In genomic region chr2:127563458-127564428, GRCh38 we compare ENCODE assay signal across 9 cellular contexts. TPM values are rescaled to one million over a fixed set of nuclear protein-coding genes. Genes with fewer than 3 reads are reported as not detected.
DNase-seq lines count a peak whose midpoint lies in the region; ATAC-seq and TF ChIP-seq lines count a peak whose summit lies in the region.
"Had no signal": no experiment of that assay in that cellular context is flagged by ENCODE, and none has a peak within 500 bp of the region (broad histone marks: within the 10 kb centered on the region; RNA-seq: fewer than 3 reads in every experiment).

No MANE protein-coding gene starts in this region.

- no peaks in the 10 kb centered on the region for H3K36me3 Mint-ChIP-seq in activated CD4-positive, alpha-beta T cell treated with anti-CD3 and anti-CD28 coated beads for 36 hours (ENCODE audit: low read depth)
- H3K36me3 Mint-ChIP-seq in T-cell = no peaks in the 10 kb centered on the region

- peaks cover 18% of the 10 kb centered on the region for H3K4me1 Mint-ChIP-seq in activated CD4-positive, alpha-beta T cell treated with anti-CD3 and anti-CD28 coated beads for 36 hours
- peaks cover 0 to 4% (median 0%) of the 10 kb centered on the region in 3 donors for H3K4me1 Mint-ChIP-seq in T-cell

- no peaks in the 10 kb centered on the region for H3K9me3 Mint-ChIP-seq in activated CD4-positive, alpha-beta T cell treated with anti-CD3 and anti-CD28 coated beads for 36 hours (ENCODE audit: low read depth)
- H3K9me3 Mint-ChIP-seq in T-cell = no peaks in the 10 kb centered on the region

- H3K27ac ChIP-seq in MM.1S (ENCODE audit: low read length) (peak overlapping the region; percentile 35; the same call in 1 of the 2 replicates), neutrophil (peak overlapping the region; percentile 53)

- H3K4me3 Mint-ChIP-seq in activated CD4-positive, alpha-beta T cell treated with anti-CD3 and anti-CD28 coated beads for 36 hours = no peak overlapping the region
- H3K4me3 Mint-ChIP-seq in T-cell = no peak overlapping the region

- H3K9me2 ChIP-seq in MM.1S (replicated peaks; ENCODE audit: insufficient read depth, low read length) = no peaks in the 10 kb centered on the region

- peaks cover 22% of the 10 kb centered on the region for H3K4me1 ChIP-seq in MM.1S (ENCODE audit: low read length)
- peaks cover 15 to 18% of the 10 kb centered on the region in 2 experiments for H3K4me1 ChIP-seq in neutrophil (ENCODE audit: control insufficient read depth in 1 of 2, insufficient read depth in 1 of 2, low read depth in 1 of 2, low read length in 1 of 2)

- CTCF ChIA-PET in activated CD4-positive, alpha-beta T cell treated with anti-CD3 and anti-CD28 coated beads for 36 hours (lab: Charles Lee) = interaction anchor here (0.6 to 1.3 kb wide), 4 partner anchors 27 to 148 kb away, joined by 3 to 5 read pairs (median 4); no protein-coding TSS in a partner anchor
- CTCF ChIA-PET in T-cell (lab: Charles Lee) = no interaction called here

- intact Hi-C loops in activated CD4-positive, alpha-beta T cell treated with anti-CD3 and anti-CD28 coated beads for 36 hours (cut with DNase I, micrococcal nuclease) = loop anchor here (1.0 kb wide), 1 partner anchor 37 kb away; the partner anchor contains the start of gene IWS1 (in 2 of the 2)

- H3K9me3 ChIP-seq in MM.1S (replicated peaks; ENCODE audit: insufficient read depth, low read length) (no peaks in the 10 kb centered on the region), neutrophil (no peaks in the 10 kb centered on the region)

- ATAC-seq in activated CD4-positive, alpha-beta T cell treated with anti-CD3 and anti-CD28 coated beads for 36 hours = peak; percentile 94
- ATAC-seq in GM21786 (IDR thresholded peaks at IDR 0.05; ENCODE audit: unreplicated experiment) (peak; percentile 95), T-cell (replicated peaks in 1 of 4) (no peak)

- TF ChIP-seq CTCF in MM.1S (IDR thresholded peaks at IDR 0.05; ENCODE audit: low read length) = no peak
- no peak for TF ChIP-seq CTCF in neutrophil (IDR thresholded peaks at IDR 0.05)

- no peaks in the 10 kb centered on the region for H3K36me3 ChIP-seq in MM.1S (replicated peaks; ENCODE audit: insufficient read depth, low read length)
- H3K36me3 ChIP-seq in neutrophil = no peaks in the 10 kb centered on the region

- H3K79me2 ChIP-seq in MM.1S (ENCODE audit: low read length) = no peaks in the 10 kb centered on the region

- H2AFZ ChIP-seq in MM.1S (ENCODE audit: low read length) = no peak overlapping the region

- H3F3A ChIP-seq in MM.1S (ENCODE audit: insufficient read depth, low read length) = peaks cover 16% of the 10 kb centered on the region

- peak overlapping the region; percentile 12; the same call in 1 of the 2 replicates for H3K9ac ChIP-seq in MM.1S (ENCODE audit: low read length)

- peak overlapping the region; percentile 61 for H3K27ac Mint-ChIP-seq in activated CD4-positive, alpha-beta T cell treated with anti-CD3 and anti-CD28 coated beads for 36 hours
- no peak overlapping the region for H3K27ac Mint-ChIP-seq in T-cell

- peaks cover 77% of the 10 kb centered on the region for H3K27me3 ChIP-seq in MM.1S (replicated peaks; ENCODE audit: insufficient read depth, low read length)
- H3K27me3 ChIP-seq in neutrophil = no peaks in the 10 kb centered on the region

- H3K4me3 ChIP-seq in MM.1S (ENCODE audit: low read length) (peak overlapping the region; percentile 25), neutrophil (ENCODE audit: low read depth in 1 of 2, low read length in 1 of 2) (no peak overlapping the region)
- H3K4me3 ChIP-seq: K562 had no signal

- DNase-seq in activated CD4-positive, alpha-beta T cell treated with anti-CD3 and anti-CD28 coated beads for 36 hours = peak; percentile 48
- no peak for DNase-seq in activated CD4-positive, alpha-beta T cell treated with anti-CD3 and anti-CD28 coated beads, Interleukin-2, amount 50 U/mL, for 1 hour
- DNase-seq in MM.1S = peak; percentile 91
- no peak for DNase-seq in T-cell
- no peak for DNase-seq in KG1 (lab: John Stamatoyannopoulos, UW)
- DNase-seq in stimulated activated naive CD4-positive, alpha-beta T cell treated with Interleukin-2 at 50 U/mL for 16 hours (lab: John Stamatoyannopoulos, UW) = no peak

- H3K4me2 ChIP-seq in MM.1S (ENCODE audit: low read depth, low read length) = peak overlapping the region; percentile 71

- peaks cover 3% of the 10 kb centered on the region for H3K27me3 Mint-ChIP-seq in activated CD4-positive, alpha-beta T cell treated with anti-CD3 and anti-CD28 coated beads for 36 hours
- H3K27me3 Mint-ChIP-seq in T-cell = peaks cover 4 to 9% of the 10 kb centered on the region in 2 donors

- H4K20me1 ChIP-seq in MM.1S (ENCODE audit: insufficient read depth, low read length) = peaks cover 12% of the 10 kb centered on the region; the same call in 1 of the 2 replicates

- POLR2A ChIA-PET in activated CD4-positive, alpha-beta T cell treated with anti-CD3 and anti-CD28 coated beads for 36 hours (lab: Charles Lee) = interaction anchor here (0.5 to 1.3 kb wide), 3 partner anchors 12 to 105 kb away, joined by 3 to 5 read pairs (median 3); partner anchors contain the start of gene IWS1
- POLR2A ChIA-PET in T-cell (lab: Charles Lee) = interaction anchor here in 1 of 2 donors (0.6 kb wide), 1 partner anchor 447 kb away, joined by 3 read pairs; no protein-coding TSS in a partner anchor

RNA-seq across cellular contexts. Expression of gene MYO7B, which starts 28.3 kb away (rescaled TPM):
- 1 to 10 TPM in 1 of 2 experiments, under 1 TPM in 1; 0.75 to 1.5 TPM for total RNA-seq in activated CD4-positive, alpha-beta T cell treated with anti-CD3 and anti-CD28 coated beads for 36 hours
- under 1 TPM in 4 of 5 donors, not detected in 1; 0.13 to 0.96 (median 0.28) TPM for total RNA-seq in T-cell
- total RNA-seq: K562 had no signal

RNA-seq across cellular contexts. Expression of gene IWS1, which starts 37.5 kb away (rescaled TPM):
- total RNA-seq in activated CD4-positive, alpha-beta T cell treated with anti-CD3 and anti-CD28 coated beads for 36 hours = 10 to 100 TPM; 49.5 to 55.0 TPM
- 10 to 100 TPM; 20.8 to 47.1 (median 42.6) TPM for total RNA-seq in T-cell

Comparison
In these comparisons a context has a peak if more than half of its experiments do, and no peak if none do; other contexts are left out.
1. DNase-seq: peak in activated CD4-positive, alpha-beta T cell treated with anti-CD3 and anti-CD28 coated beads for 36 hours (single experiment) and MM.1S (single experiment); none in activated CD4-positive, alpha-beta T cell treated with anti-CD3 and anti-CD28 coated beads, Interleukin-2, amount 50 U/mL, for 1 hour (single experiment), T-cell (0 of 34), KG1 (single experiment) and stimulated activated naive CD4-positive, alpha-beta T cell treated with Interleukin-2 at 50 U/mL for 16 hours (single experiment).
2. ATAC-seq: peak in activated CD4-positive, alpha-beta T cell treated with anti-CD3 and anti-CD28 coated beads for 36 hours (single experiment) and GM21786 (single experiment); none in T-cell (0 of 4).